In the genomic region with DNA sequence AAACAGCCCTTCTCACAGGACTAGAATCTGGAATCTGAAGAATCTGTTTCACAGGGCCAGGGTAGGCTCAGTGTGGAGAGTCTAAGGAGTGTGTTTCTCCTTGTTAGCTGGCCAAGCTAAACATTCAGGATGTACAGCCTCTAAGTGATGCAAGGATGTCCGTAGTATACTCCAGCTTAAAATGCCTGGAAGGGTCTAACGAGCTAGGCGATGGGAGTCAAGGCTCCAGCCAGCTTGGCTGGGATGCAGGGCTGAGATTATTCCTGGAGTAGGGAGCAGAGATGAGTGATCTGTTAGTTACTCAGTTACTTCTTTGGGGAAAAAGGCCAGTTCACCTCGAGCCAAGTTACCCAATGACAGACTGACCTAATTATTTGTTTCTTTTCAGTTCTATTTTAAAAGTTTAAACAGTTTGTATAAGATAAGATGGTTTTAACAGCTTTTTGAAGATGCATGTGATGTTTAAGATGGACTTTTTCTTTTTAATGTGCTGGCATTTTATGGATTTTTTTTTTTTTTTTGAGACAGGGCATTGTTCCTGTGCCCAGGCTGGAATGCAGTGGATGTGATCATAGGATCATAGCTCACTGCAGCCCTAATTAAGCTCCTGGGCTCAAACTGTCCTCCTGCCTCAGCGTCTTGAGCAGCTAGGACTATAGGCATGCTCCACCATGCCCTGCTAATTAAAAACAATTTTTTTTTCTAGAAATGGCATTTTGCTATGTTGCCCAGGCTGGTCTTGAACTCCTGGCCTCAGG, we compare ENCODE assay signal across 8 cellular contexts. TPM values are rescaled to one million over a fixed set of nuclear protein-coding genes. Genes with fewer than 3 reads are reported as not detected.
DNase-seq lines count a peak whose midpoint lies in the region; ATAC-seq and TF ChIP-seq lines count a peak whose summit lies in the region.

No MANE protein-coding gene starts in this region.

- peaks cover 48% of the 10 kb centered on the region for H3K4me1 Mint-ChIP-seq in stimulated activated effector memory CD8-positive, alpha-beta T cell treated with anti-CD3 and anti-CD28 coated beads, Interleukin-12 subunit alpha, Interleukin-12 subunit beta, amount 100 ng/mL, for 72 hours
- H3K4me1 Mint-ChIP-seq in immature natural killer cell, result peaks cover 40 to 71% of the 10 kb centered on the region in 2 donors

- POLR2A ChIA-PET in HEK293 (lab: Yijun Ruan, JAX), result no interaction called here

- H3K9me3 ChIP-seq in HEK293 (ENCODE audit: control insufficient read depth, insufficient read depth, low read depth, low read length), result no peaks in the 10 kb centered on the region

- no peak overlapping the region for H3K4me3 Mint-ChIP-seq in stimulated activated effector memory CD8-positive, alpha-beta T cell treated with anti-CD3 and anti-CD28 coated beads, Interleukin-12 subunit alpha, Interleukin-12 subunit beta, amount 100 ng/mL, for 72 hours
- H3K4me3 Mint-ChIP-seq in immature natural killer cell, result no peak overlapping the region

- peaks cover 33% of the 10 kb centered on the region for H3K4me1 ChIP-seq in HEK293 (ENCODE audit: control insufficient read depth, insufficient read depth, low read length)

- H3K36me3 ChIP-seq in HEK293 (ENCODE audit: control insufficient read depth in 2 of 2, insufficient read depth in 1 of 2, low read length in 2 of 2) (no peaks in the 10 kb centered on the region), kidney epithelial cell (ENCODE audit: control insufficient read depth, insufficient read depth, low read length) (no peaks in the 10 kb centered on the region)

- H3K4me3 ChIP-seq in HEK293 (ENCODE audit: low read depth, low read length) (no peak overlapping the region), kidney epithelial cell (ENCODE audit: low read depth, low read length) (no peak overlapping the region)

- in situ Hi-C loops in T47D (cut with HindIII; ENCODE audit: low pct_unique_long_range_greater_than_20kb, low sequenced_read_pairs), result no loop called here

- H3K27me3 Mint-ChIP-seq in immature natural killer cell (ENCODE audit: low read depth in 3 of 3), result peaks cover 0 to 2% (median 0%) of the 10 kb centered on the region in 3 donors

- no peak for TF ChIP-seq CTCF in HEK293 (tag by site-specific recombination; IDR thresholded peaks at IDR 0.05)
- TF ChIP-seq CTCF in kidney epithelial cell (IDR thresholded peaks at IDR 0.05; ENCODE audit: insufficient read depth, low read length, poor library complexity, severe bottlenecking), result no peak

- no peaks in the 10 kb centered on the region for H3K9me3 Mint-ChIP-seq in stimulated activated effector memory CD8-positive, alpha-beta T cell treated with anti-CD3 and anti-CD28 coated beads, Interleukin-12 subunit alpha, Interleukin-12 subunit beta, amount 100 ng/mL, for 72 hours
- H3K9me3 Mint-ChIP-seq in immature natural killer cell, result no peaks in the 10 kb centered on the region

- CTCF ChIA-PET in HEK293 (lab: Yijun Ruan, JAX), result no interaction called here

- DNase-seq in T47D (ENCODE audit: low read depth in 1 of 2, low spot score in 1 of 2) (peak; percentile 28 to 82), kidney epithelial cell (ENCODE audit: low read depth) (peak; percentile 43), RKO (ENCODE audit: low spot score) (no peak), NCI-H2196 treated with DMSO at 0.1 percent for 48 hours (lab: John Stamatoyannopoulos, UW; ENCODE audit: unreplicated experiment) (no peak), immature natural killer cell (no peak)
- DNase-seq in stimulated activated effector memory CD8-positive, alpha-beta T cell treated with anti-CD3 and anti-CD28 coated beads, Interleukin-12 subunit alpha, Interleukin-12 subunit beta, amount 100 ng/mL, for 72 hours (ENCODE audit: low spot score in 2 of 2), result no peak

- no peaks in the 10 kb centered on the region for H3K27me3 ChIP-seq in kidney epithelial cell (ENCODE audit: control insufficient read depth, insufficient read depth, low read length)

- ATAC-seq in stimulated activated effector memory CD8-positive, alpha-beta T cell treated with anti-CD3 and anti-CD28 coated beads, Interleukin-12 subunit alpha, Interleukin-12 subunit beta, amount 100 ng/mL, for 72 hours, result no peak
- ATAC-seq in GM18517 (IDR thresholded peaks at IDR 0.05; ENCODE audit: unreplicated experiment), result no peak

- no peak overlapping the region for H3K27ac ChIP-seq in HEK293 (ENCODE audit: extremely low read depth, low read depth, low read length)

- peak overlapping the region; percentile 71 for H3K27ac Mint-ChIP-seq in stimulated activated effector memory CD8-positive, alpha-beta T cell treated with anti-CD3 and anti-CD28 coated beads, Interleukin-12 subunit alpha, Interleukin-12 subunit beta, amount 100 ng/mL, for 72 hours
- H3K27ac Mint-ChIP-seq in immature natural killer cell, result peak overlapping the region in 3 of 6 donors; percentile 24 to 60 (median 34)

- no peaks in the 10 kb centered on the region for H3K36me3 Mint-ChIP-seq in stimulated activated effector memory CD8-positive, alpha-beta T cell treated with anti-CD3 and anti-CD28 coated beads, Interleukin-12 subunit alpha, Interleukin-12 subunit beta, amount 100 ng/mL, for 72 hours
- no peaks in the 10 kb centered on the region for H3K36me3 Mint-ChIP-seq in immature natural killer cell

TF ChIP-seq in HEK293, 187 proteins besides CTCF, POLR2A, EP300 and RAD21:
- TF ChIP-seq, protein P1, sequence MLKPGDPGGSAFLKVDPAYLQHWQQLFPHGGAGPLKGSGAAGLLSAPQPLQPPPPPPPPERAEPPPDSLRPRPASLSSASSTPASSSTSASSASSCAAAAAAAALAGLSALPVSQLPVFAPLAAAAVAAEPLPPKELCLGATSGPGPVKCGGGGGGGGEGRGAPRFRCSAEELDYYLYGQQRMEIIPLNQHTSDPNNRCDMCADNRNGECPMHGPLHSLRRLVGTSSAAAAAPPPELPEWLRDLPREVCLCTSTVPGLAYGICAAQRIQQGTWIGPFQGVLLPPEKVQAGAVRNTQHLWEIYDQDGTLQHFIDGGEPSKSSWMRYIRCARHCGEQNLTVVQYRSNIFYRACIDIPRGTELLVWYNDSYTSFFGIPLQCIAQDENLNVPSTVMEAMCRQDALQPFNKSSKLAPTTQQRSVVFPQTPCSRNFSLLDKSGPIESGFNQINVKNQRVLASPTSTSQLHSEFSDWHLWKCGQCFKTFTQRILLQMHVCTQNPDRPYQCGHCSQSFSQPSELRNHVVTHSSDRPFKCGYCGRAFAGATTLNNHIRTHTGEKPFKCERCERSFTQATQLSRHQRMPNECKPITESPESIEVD (tag by site-specific recombination; IDR thresholded peaks at IDR 0.05), result peak; percentile 38; the same call in 1 of the 2 replicates
- TF ChIP-seq PRDM10 (tag by site-specific recombination; IDR thresholded peaks at IDR 0.05), result peak; percentile 69
- peak; percentile 54; the same call in 1 of the 2 replicates for TF ChIP-seq ZBTB17 (tag by site-specific recombination; IDR thresholded peaks at IDR 0.05)
- TF ChIP-seq ZNF488 (tag by site-specific recombination; IDR thresholded peaks at IDR 0.05), result no peak
- no peak for TF ChIP-seq HOXC10 (CRISPR knock-in tag; IDR thresholded peaks at IDR 0.05)
- TF ChIP-seq KLF8 (tag by site-specific recombination; IDR thresholded peaks at IDR 0.05), result no peak
- TF ChIP-seq ZNF335 (tag by site-specific recombination; conservative IDR thresholded peaks at IDR 0.05), result no peak
- TF ChIP-seq ZNF274 (IDR thresholded peaks at IDR 0.05; ENCODE audit: low read length), result no peak
- TF ChIP-seq ZNF274 (tag by site-specific recombination; IDR thresholded peaks at IDR 0.05; ENCODE audit: borderline replicate concordance), result no peak
- TF ChIP-seq ZBTB8A (tag by site-specific recombination; IDR thresholded peaks at IDR 0.05), result no peak
- TF ChIP-seq ZNF121 (tag by site-specific recombination; IDR thresholded peaks at IDR 0.05), result peak; percentile 55
- TF ChIP-seq WT1 (tag by site-specific recombination; IDR thresholded peaks at IDR 0.05), result peak; percentile 70
- no peak for TF ChIP-seq ZNF311 (tag by site-specific recombination; IDR thresholded peaks at IDR 0.05; ENCODE audit: borderline replicate concordance)

RNA-seq across cellular contexts. Expression of gene SYNE2, which starts 41.1 kb away (rescaled TPM):
- 35.7 and 38.6 TPM in 2 replicates for total RNA-seq in kidney epithelial cell
- polyA plus RNA-seq in immature natural killer cell, result 100 to 1,000 TPM in 1 of 3 donors, 10 to 100 TPM in 2; 14.0 to 116 (median 20.0) TPM

Comparison
In these comparisons a context has a peak if more than half of its experiments do, and no peak if none do; other contexts are left out.
1. DNase-seq: peak in T47D (2 of 2) and kidney epithelial cell (single experiment); none in stimulated activated effector memory CD8-positive, alpha-beta T cell treated with anti-CD3 and anti-CD28 coated beads, Interleukin-12 subunit alpha, Interleukin-12 subunit beta, amount 100 ng/mL, for 72 hours (0 of 2), RKO (single experiment), NCI-H2196 treated with DMSO at 0.1 percent for 48 hours (single experiment) and immature natural killer cell (0 of 3).